In the genomic region with DNA sequence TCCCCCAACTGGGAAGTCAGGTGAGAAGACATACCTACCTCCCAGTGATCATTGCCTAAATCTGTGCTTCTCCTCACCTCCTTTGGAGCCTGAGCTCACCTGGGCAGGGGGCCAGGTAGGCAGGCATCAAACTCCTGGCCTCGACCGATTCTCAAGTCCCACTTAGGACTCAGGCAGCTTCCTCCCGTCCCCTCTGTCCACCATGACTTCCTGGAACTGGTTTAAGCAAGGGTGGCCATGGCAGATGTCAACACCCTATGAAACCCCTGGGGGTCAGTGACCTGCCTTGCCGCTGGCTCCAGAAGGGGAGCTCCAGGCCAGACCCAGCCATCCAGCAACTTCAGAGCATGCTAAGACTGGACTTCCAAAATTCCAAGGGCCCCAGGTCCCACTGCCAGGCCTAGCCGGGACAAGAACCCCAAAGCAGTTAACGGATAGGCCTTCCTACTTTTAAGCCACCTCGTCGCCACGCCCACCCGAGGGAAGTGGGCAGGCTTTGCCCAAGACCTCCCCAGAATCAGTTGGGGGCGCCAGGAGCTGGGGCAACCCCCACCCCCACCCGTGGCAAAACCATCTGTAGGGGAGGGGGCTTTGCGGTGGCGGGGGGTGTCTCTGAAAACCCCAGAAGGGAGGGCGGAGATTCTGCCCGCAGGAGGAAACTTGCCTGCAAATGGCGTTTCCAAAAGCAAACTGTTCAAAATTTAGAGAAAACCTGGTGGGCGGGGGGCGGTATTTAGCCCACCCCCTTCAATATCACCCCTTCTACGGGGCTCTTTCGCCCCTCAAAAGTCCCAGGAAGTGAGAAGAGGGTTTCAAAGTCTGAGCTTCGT, we compare ENCODE assay signal across 8 cellular contexts. TPM values are rescaled to one million over a fixed set of nuclear protein-coding genes. Genes with fewer than 3 reads are reported as not detected.
DNase-seq lines count a peak whose midpoint lies in the region; ATAC-seq and TF ChIP-seq lines count a peak whose summit lies in the region.

No MANE protein-coding gene starts in this region.

- TF ChIP-seq POLR2A in tibial nerve (IDR thresholded peaks at IDR 0.05), result no peak

- H3K4me3 ChIP-seq in CD8-positive, alpha-beta T cell (ENCODE audit: low read depth, low read length), result peak overlapping the region; percentile 78
- H3K4me3 ChIP-seq in MM.1S (ENCODE audit: low read length), result peak overlapping the region; percentile 87
- H3K4me3 ChIP-seq in esophagus (ENCODE audit: low read depth in 1 of 2, low read length in 2 of 2), result peak overlapping the region; percentile 48 to 95
- H3K4me3 ChIP-seq in naive thymus-derived CD4-positive, alpha-beta T cell (ENCODE audit: low read length), result peak overlapping the region; percentile 76
- peak overlapping the region; percentile 67 to 92 (median 76) for H3K4me3 ChIP-seq in tibial nerve

- H3K9ac ChIP-seq in MM.1S (ENCODE audit: low read length), result peak overlapping the region; percentile 56

- POLR2A ChIA-PET in CD8-positive, alpha-beta T cell (lab: Charles Lee), result interaction anchor here (0.6 to 2.8 kb wide), 8 partner anchors 9 to 102 kb away, joined by 3 to 13 read pairs (median 4); partner anchors contain the start of gene KDM4B
- POLR2A ChIA-PET in naive thymus-derived CD4-positive, alpha-beta T cell (lab: Charles Lee), result interaction anchor here (0.8 to 3.1 kb wide), 8 partner anchors 8 to 102 kb away, joined by 3 to 14 read pairs (median 4); partner anchors contain the start of genes FEM1A and KDM4B

- H3K27me3 ChIP-seq in CD8-positive, alpha-beta T cell (ENCODE audit: insufficient read depth, low read length), result no peaks in the 10 kb centered on the region
- H3K27me3 ChIP-seq in MM.1S (replicated peaks; ENCODE audit: insufficient read depth, low read length), result no peaks in the 10 kb centered on the region; the same call in 1 of the 2 replicates
- H3K27me3 ChIP-seq in esophagus (ENCODE audit: control insufficient read depth in 1 of 2, insufficient read depth in 2 of 2, low read length in 2 of 2), result no peaks in the 10 kb centered on the region
- no peaks in the 10 kb centered on the region for H3K27me3 ChIP-seq in naive thymus-derived CD4-positive, alpha-beta T cell (ENCODE audit: control insufficient read depth in 2 of 2, insufficient read depth in 2 of 2, low read length in 2 of 2)
- no peaks in the 10 kb centered on the region for H3K27me3 ChIP-seq in tibial nerve

- peaks cover 3% of the 10 kb centered on the region for H3K36me3 Mint-ChIP-seq in CD8-positive, alpha-beta T cell
- H3K36me3 Mint-ChIP-seq in naive thymus-derived CD4-positive, alpha-beta T cell, result no peaks in the 10 kb centered on the region

- H3K4me2 ChIP-seq in MM.1S (ENCODE audit: low read depth, low read length), result peak overlapping the region; percentile 88

- no peaks in the 10 kb centered on the region for H3K9me3 Mint-ChIP-seq in CD8-positive, alpha-beta T cell
- H3K9me3 Mint-ChIP-seq in naive thymus-derived CD4-positive, alpha-beta T cell, result no peaks in the 10 kb centered on the region

- H4K20me1 ChIP-seq in MM.1S (ENCODE audit: insufficient read depth, low read length), result no peaks in the 10 kb centered on the region

- H3K27ac ChIP-seq in CD8-positive, alpha-beta T cell (ENCODE audit: low read depth, low read length), result peak overlapping the region; percentile 30
- no peak overlapping the region for H3K27ac ChIP-seq in MM.1S (ENCODE audit: low read length)
- H3K27ac ChIP-seq in esophagus (ENCODE audit: low read depth in 2 of 2, low read length in 1 of 2), result peak overlapping the region; percentile 93 to 97
- peak overlapping the region; percentile 70 for H3K27ac ChIP-seq in naive thymus-derived CD4-positive, alpha-beta T cell (ENCODE audit: low read depth, low read length)
- H3K27ac ChIP-seq in tibial nerve, result peak overlapping the region; percentile 79 to 95 (median 92)

- H2AFZ ChIP-seq in MM.1S (ENCODE audit: low read length), result peak overlapping the region; percentile 98

- ATAC-seq in CD8-positive, alpha-beta T cell, result peak; percentile 25
- peak; percentile 18 for ATAC-seq in naive thymus-derived CD4-positive, alpha-beta T cell

- intact Hi-C loops in CD8-positive, alpha-beta T cell (cut with DNase I, micrococcal nuclease), result loop anchor here (1.0 to 2.0 kb wide), 2 partner anchors 101 to 102 kb away; partner anchors contain the start of gene KDM4B (in 1 of the 2)
- intact Hi-C loops in naive thymus-derived CD4-positive, alpha-beta T cell (cut with micrococcal nuclease), result loop anchor here (1.0 to 5.0 kb wide), 5 partner anchors 44 to 145 kb away; partner anchors contain the start of genes DPP9 (in 1 of the 2) and KDM4B (in 1 of the 2)

- H3K4me3 Mint-ChIP-seq in CD8-positive, alpha-beta T cell, result peak overlapping the region; percentile 78
- peak overlapping the region; percentile 76 to 88 (median 84) for H3K4me3 Mint-ChIP-seq in naive thymus-derived CD4-positive, alpha-beta T cell

- H3F3A ChIP-seq in MM.1S (ENCODE audit: insufficient read depth, low read length), result no peaks in the 10 kb centered on the region

- TF ChIP-seq EP300 in tibial nerve (IDR thresholded peaks at IDR 0.05), result no peak

- WGBS in esophagus, 2 donors, result 2% methylated on average over 22 of the region's 22 CpGs
- 2 to 5% methylated on average over 14 to 21 of the region's 22 CpGs for WGBS in tibial nerve, 2 donors

- peak in 6 of 7 experiments; percentile 11 to 62 (median 49) for DNase-seq in CD8-positive, alpha-beta T cell
- DNase-seq in MM.1S (no peak), activated T-cell treated with anti-CD3 and anti-CD28 coated beads for 24 hours (ENCODE audit: low read depth) (peak; percentile 8), tibial nerve (ENCODE audit: low spot score in 2 of 2) (peak; percentile 48 to 66), SW480 (ENCODE audit: low spot score) (no peak), NCI-H1417 treated with DMSO at 0.1 percent for 48 hours (lab: John Stamatoyannopoulos, UW) (no peak)
- DNase-seq in naive thymus-derived CD4-positive, alpha-beta T cell, result peak; percentile 21 to 58 (median 32)

- CTCF ChIA-PET in CD8-positive, alpha-beta T cell (lab: Charles Lee), result interaction anchor here (0.9 to 10.6 kb wide), 9 partner anchors 14 to 164 kb away, joined by 3 to 162 read pairs (median 5); partner anchors contain the start of genes FEM1A and UHRF1
- CTCF ChIA-PET in naive thymus-derived CD4-positive, alpha-beta T cell (lab: Charles Lee), result interaction anchor here (1.0 kb wide), 2 partner anchors 13 to 15 kb away, joined by 3 read pairs; no protein-coding TSS in a partner anchor

- H3K4me1 Mint-ChIP-seq in CD8-positive, alpha-beta T cell (ENCODE audit: low read depth), result peaks cover 13% of the 10 kb centered on the region
- peaks cover 5 to 22% (median 7%) of the 10 kb centered on the region in 7 donors for H3K4me1 Mint-ChIP-seq in naive thymus-derived CD4-positive, alpha-beta T cell

- peak overlapping the region; percentile 49 for H3K27ac Mint-ChIP-seq in CD8-positive, alpha-beta T cell
- H3K27ac Mint-ChIP-seq in naive thymus-derived CD4-positive, alpha-beta T cell, result peak overlapping the region; percentile 56 to 86 (median 75)

- H3K79me2 ChIP-seq in MM.1S (ENCODE audit: low read length), result no peaks in the 10 kb centered on the region

- no peak for TF ChIP-seq CTCF in CD8-positive, alpha-beta T cell (IDR thresholded peaks at IDR 0.05)
- TF ChIP-seq CTCF in MM.1S (IDR thresholded peaks at IDR 0.05; ENCODE audit: low read length) (no peak), tibial nerve (IDR thresholded peaks at IDR 0.05) (no peak)

- H3K36me3 ChIP-seq in CD8-positive, alpha-beta T cell (ENCODE audit: insufficient read depth, low read length), result no peaks in the 10 kb centered on the region
- H3K36me3 ChIP-seq in MM.1S (replicated peaks; ENCODE audit: insufficient read depth, low read length), result no peaks in the 10 kb centered on the region
- H3K36me3 ChIP-seq in esophagus (ENCODE audit: control insufficient read depth in 2 of 2, insufficient read depth in 2 of 2, low read length in 1 of 2), result peaks cover 0 to 8% of the 10 kb centered on the region in 2 donors
- H3K36me3 ChIP-seq in naive thymus-derived CD4-positive, alpha-beta T cell (ENCODE audit: control insufficient read depth in 2 of 3, insufficient read depth in 3 of 3, low read length in 3 of 3), result no peaks in the 10 kb centered on the region
- peaks cover 0 to 15% (median 0%) of the 10 kb centered on the region in 3 donors for H3K36me3 ChIP-seq in tibial nerve

- H3K9me3 ChIP-seq in CD8-positive, alpha-beta T cell (ENCODE audit: low read length), result no peaks in the 10 kb centered on the region
- no peaks in the 10 kb centered on the region for H3K9me3 ChIP-seq in MM.1S (replicated peaks; ENCODE audit: insufficient read depth, low read length)
- H3K9me3 ChIP-seq in esophagus (ENCODE audit: control insufficient read depth in 2 of 2, insufficient read depth in 1 of 2, low read depth in 1 of 2, low read length in 1 of 2), result no peaks in the 10 kb centered on the region
- H3K9me3 ChIP-seq in naive thymus-derived CD4-positive, alpha-beta T cell (ENCODE audit: control insufficient read depth in 2 of 3, low read length in 3 of 3), result no peaks in the 10 kb centered on the region
- no peaks in the 10 kb centered on the region for H3K9me3 ChIP-seq in tibial nerve

- H3K9me2 ChIP-seq in MM.1S (replicated peaks; ENCODE audit: insufficient read depth, low read length), result no peaks in the 10 kb centered on the region

- H3K27me3 Mint-ChIP-seq in CD8-positive, alpha-beta T cell (ENCODE audit: low read depth), result no peaks in the 10 kb centered on the region
- no peaks in the 10 kb centered on the region for H3K27me3 Mint-ChIP-seq in naive thymus-derived CD4-positive, alpha-beta T cell

- H3K4me1 ChIP-seq in CD8-positive, alpha-beta T cell (ENCODE audit: insufficient read depth, low read length), result peaks cover 16% of the 10 kb centered on the region
- no peaks in the 10 kb centered on the region for H3K4me1 ChIP-seq in MM.1S (ENCODE audit: low read length)
- peaks cover 4 to 11% of the 10 kb centered on the region in 2 donors for H3K4me1 ChIP-seq in esophagus (ENCODE audit: control insufficient read depth in 2 of 2, insufficient read depth in 2 of 2, low read length in 1 of 2)
- peaks cover 4 to 6% of the 10 kb centered on the region in 2 donors for H3K4me1 ChIP-seq in naive thymus-derived CD4-positive, alpha-beta T cell (ENCODE audit: control insufficient read depth in 2 of 2, insufficient read depth in 2 of 2, low read length in 2 of 2)
- peaks cover 0 to 19% (median 12%) of the 10 kb centered on the region in 4 donors for H3K4me1 ChIP-seq in tibial nerve

RNA-seq across cellular contexts. Expression of gene PLIN3, which starts 0.7 kb away (rescaled TPM):
- 10 to 100 TPM; 16.2 to 16.7 TPM for total RNA-seq in CD8-positive, alpha-beta T cell
- polyA plus RNA-seq in esophagus, result 100 to 1,000 TPM in 1 of 2 donors, 10 to 100 TPM in 1; 96.5 to 142 TPM
- total RNA-seq in naive thymus-derived CD4-positive, alpha-beta T cell, result 10 to 100 TPM; 12.8 to 38.2 (median 32.0) TPM
- polyA plus RNA-seq in naive thymus-derived CD4-positive, alpha-beta T cell, result 10 to 100 TPM; 22.1 to 33.1 TPM
- 10 to 100 TPM; 29.5 to 96.3 (median 40.5) TPM for total RNA-seq in tibial nerve

RNA-seq across cellular contexts. Expression of gene TICAM1, which starts 35.3 kb away (rescaled TPM):
- total RNA-seq in CD8-positive, alpha-beta T cell, result 1 to 10 TPM; 8.8 to 9.4 TPM
- 10 to 100 TPM; 40.8 to 50.4 TPM for polyA plus RNA-seq in esophagus
- total RNA-seq in naive thymus-derived CD4-positive, alpha-beta T cell, result 10 to 100 TPM; 12.5 to 28.4 (median 16.5) TPM
- 10 to 100 TPM in 1 of 2 donors, 1 to 10 TPM in 1; 3.8 to 14.3 TPM for polyA plus RNA-seq in naive thymus-derived CD4-positive, alpha-beta T cell
- total RNA-seq in tibial nerve, result 10 to 100 TPM in 1 of 4 donors, 1 to 10 TPM in 3; 3.5 to 10.8 (median 4.7) TPM

RNA-seq across cellular contexts. Expression of gene ARRDC5, which starts 35.9 kb away (rescaled TPM):
- total RNA-seq in CD8-positive, alpha-beta T cell, result 1 to 10 TPM; 7.0 to 9.7 TPM
- under 1 TPM; 0.08 to 0.31 TPM for polyA plus RNA-seq in esophagus
- total RNA-seq in naive thymus-derived CD4-positive, alpha-beta T cell, result 10 to 100 TPM in 3 of 5 experiments, 1 to 10 TPM in 2; 2.7 to 28.6 (median 13.6) TPM
- polyA plus RNA-seq in naive thymus-derived CD4-positive, alpha-beta T cell, result 1 to 10 TPM; 3.3 to 4.3 TPM
- total RNA-seq in tibial nerve, result under 1 TPM in 3 of 4 donors, not detected in 1; 0.44 to 0.90 (median 0.63) TPM

RNA-seq across cellular contexts. Expression of gene UHRF1, which starts 42.5 kb away (rescaled TPM):
- total RNA-seq in CD8-positive, alpha-beta T cell, result under 1 TPM; 0.33 to 0.56 TPM
- polyA plus RNA-seq in esophagus, result 1 to 10 TPM; 7.8 to 10.0 TPM
- total RNA-seq in naive thymus-derived CD4-positive, alpha-beta T cell, result 10 to 100 TPM in 1 of 5 experiments, 1 to 10 TPM in 1, under 1 TPM in 3; 0.08 to 94.0 (median 0.24) TPM
- polyA plus RNA-seq in naive thymus-derived CD4-positive, alpha-beta T cell, result under 1 TPM; 0.06 to 0.07 TPM
- 1 to 10 TPM; 1.7 to 7.2 (median 3.0) TPM for total RNA-seq in tibial nerve

Comparison
In these comparisons a context has a peak if more than half of its experiments do, and no peak if none do; other contexts are left out.
1. DNase-seq: peak in CD8-positive, alpha-beta T cell (6 of 7), activated T-cell treated with anti-CD3 and anti-CD28 coated beads for 24 hours (single experiment), naive thymus-derived CD4-positive, alpha-beta T cell (9 of 9) and tibial nerve (2 of 2); none in MM.1S (single experiment), SW480 (single experiment) and NCI-H1417 treated with DMSO at 0.1 percent for 48 hours (single experiment).
2. Peak in every context shown above with its lines, with median percentiles within 50 percentile points of each other: H3K4me3 ChIP-seq.